Comparison of ENCODE assay signal across 8 cellular contexts in the genomic region with DNA sequence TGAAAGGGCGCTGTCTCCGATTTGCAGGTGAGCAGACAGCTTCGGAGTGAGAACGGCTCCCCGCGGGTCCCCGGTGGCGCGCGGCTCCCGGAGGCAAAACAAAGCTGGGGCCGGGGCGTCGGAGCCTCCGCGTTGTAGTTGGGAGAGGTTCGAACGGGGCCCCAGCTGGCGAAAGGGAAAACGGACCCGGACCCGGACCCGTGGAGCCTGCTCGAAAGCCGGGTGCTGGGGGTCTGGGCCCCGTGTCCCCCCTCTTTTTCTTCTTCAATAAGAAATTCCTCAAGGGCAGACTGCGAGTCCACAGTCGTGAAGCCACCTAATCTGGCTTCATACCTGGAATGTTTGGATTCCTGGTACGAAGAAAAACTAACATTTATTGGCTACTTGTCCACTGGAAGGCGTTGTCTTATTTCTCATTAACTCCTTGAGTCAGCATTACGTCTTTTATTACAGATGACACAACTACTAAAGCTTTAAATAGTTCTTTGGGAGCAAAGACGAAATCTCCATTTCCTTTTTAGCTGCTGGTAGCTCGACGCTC. TPM values are rescaled to one million over a fixed set of nuclear protein-coding genes. Genes with fewer than 3 reads are reported as not detected.
A peak's percentile ranks its signal among the peaks of the same experiment; 100 is the strongest.
DNase-seq lines count a peak whose midpoint lies in the region; ATAC-seq and TF ChIP-seq lines count a peak whose summit lies in the region.

No MANE protein-coding gene starts in this region.

- peaks cover 15% of the 10 kb centered on the region for H3K36me3 Mint-ChIP-seq in T-helper 2 cell treated with Interferon-gamma antibody and Interleukin-4, amounts not matched to agents 5 μg/mL and 100 μg/mL, for 36 hours (ENCODE audit: low read depth)

- H3K9ac ChIP-seq in BLaER1 treated with 17β-estradiol and CSF1 and Interleukin-3, amounts not matched to agents 10 nM and 100 nM = peak overlapping the region; percentile 90 to 97 (median 94)
- peak overlapping the region; percentile 85 for H3K9ac ChIP-seq in HUES64 (ENCODE audit: low read depth, low read length)

- no peaks in the 10 kb centered on the region for H3K27me3 ChIP-seq in BLaER1 treated with 17β-estradiol and CSF1 and Interleukin-3, amounts not matched to agents 10 nM and 100 nM
- peaks cover 11% of the 10 kb centered on the region; the same call in 1 of the 2 replicates for H3K27me3 ChIP-seq in HUES64 (ENCODE audit: insufficient read depth, low read length)

- WGBS in HUES64 = 3% methylated on average over 34 of the region's 34 CpGs

- 0 out of 22 replicates have a peak, but pooled peaks cover 0 to 3% (median 0%) of the 10 kb centered on the region in 11 experiments for H3K36me3 ChIP-seq in BLaER1 treated with 17β-estradiol and CSF1 and Interleukin-3, amounts not matched to agents 10 nM and 100 nM
- no peaks in the 10 kb centered on the region for H3K36me3 ChIP-seq in HUES64 (ENCODE audit: insufficient read depth, low read length)

- peak overlapping the region; percentile 95 for H3K27ac Mint-ChIP-seq in T-helper 2 cell treated with Interferon-gamma antibody and Interleukin-4, amounts not matched to agents 5 μg/mL and 100 μg/mL, for 36 hours

- peak overlapping the region; percentile 72 to 90 (median 83) for H3K4me3 ChIP-seq in BLaER1 treated with 17β-estradiol and CSF1 and Interleukin-3, amounts not matched to agents 10 nM and 100 nM
- H3K4me3 ChIP-seq in HUES64 (ENCODE audit: low read length) = peak overlapping the region; percentile 75
- peak overlapping the region; percentile 94 for H3K4me3 ChIP-seq in coronary artery

- no peak for ATAC-seq in HG02678 (IDR thresholded peaks at IDR 0.05; ENCODE audit: unreplicated experiment)

- DNase-seq in T-helper 2 cell treated with Interferon-gamma antibody and Interleukin-4, amounts not matched to agents 5 μg/mL and 100 μg/mL, for 36 hours (ENCODE audit: low spot score) = peak; percentile 24
- DNase-seq in coronary artery (ENCODE audit: low spot score) (no peak), left kidney (ENCODE audit: low read depth, low spot score) (peak; percentile 79), DMS153 (lab: John Stamatoyannopoulos, UW) (no peak)
- peak; percentile 31 for DNase-seq in stimulated activated CD4-positive, alpha-beta T cell treated with anti-CD3 and anti-CD28 coated beads, Interleukin-1b, Interleukin-23, amount 100 ng/mL, for 48 hours

- H3K27ac ChIP-seq in BLaER1 treated with 17β-estradiol and CSF1 and Interleukin-3, amounts not matched to agents 10 nM and 100 nM = peak overlapping the region; percentile 91 to 98 (median 96)
- peak overlapping the region; percentile 95 for H3K27ac ChIP-seq in HUES64 (ENCODE audit: low read depth, low read length)
- H3K27ac ChIP-seq in coronary artery = peak overlapping the region; percentile 90 to 99

- no peaks in the 10 kb centered on the region for H3K9me3 ChIP-seq in BLaER1 treated with 17β-estradiol and CSF1 and Interleukin-3, amounts not matched to agents 10 nM and 100 nM (replicated peaks in 1 of 11)
- no peaks in the 10 kb centered on the region for H3K9me3 ChIP-seq in HUES64 (ENCODE audit: insufficient read depth, low read depth, low read length)

- peak overlapping the region; percentile 94 for H3K4me3 Mint-ChIP-seq in T-helper 2 cell treated with Interferon-gamma antibody and Interleukin-4, amounts not matched to agents 5 μg/mL and 100 μg/mL, for 36 hours

- H3K4me2 ChIP-seq in BLaER1 treated with 17β-estradiol and CSF1 and Interleukin-3, amounts not matched to agents 10 nM and 100 nM = peak overlapping the region; percentile 87 to 97 (median 94)

- no peaks in the 10 kb centered on the region for H3K27me3 Mint-ChIP-seq in T-helper 2 cell treated with Interferon-gamma antibody and Interleukin-4, amounts not matched to agents 5 μg/mL and 100 μg/mL, for 36 hours (ENCODE audit: low read depth)

- peaks cover 57 to 68% (median 60%) of the 10 kb centered on the region in 10 experiments for H3K4me1 ChIP-seq in BLaER1 treated with 17β-estradiol and CSF1 and Interleukin-3, amounts not matched to agents 10 nM and 100 nM
- peaks cover 22% of the 10 kb centered on the region for H3K4me1 ChIP-seq in HUES64 (ENCODE audit: insufficient read depth, low read length)

- TF ChIP-seq CTCF in coronary artery (IDR thresholded peaks at IDR 0.05) = no peak

- H4K20me1 ChIP-seq in BLaER1 treated with 17β-estradiol and CSF1 and Interleukin-3, amounts not matched to agents 10 nM and 100 nM = peaks cover 0 to 6% (median 0%) of the 10 kb centered on the region in 11 experiments; a peak in 3 of 22 replicates

- peaks cover 47% of the 10 kb centered on the region for H3K4me1 Mint-ChIP-seq in T-helper 2 cell treated with Interferon-gamma antibody and Interleukin-4, amounts not matched to agents 5 μg/mL and 100 μg/mL, for 36 hours (ENCODE audit: low read depth)

- H3K9me3 Mint-ChIP-seq in T-helper 2 cell treated with Interferon-gamma antibody and Interleukin-4, amounts not matched to agents 5 μg/mL and 100 μg/mL, for 36 hours = no peaks in the 10 kb centered on the region

RNA-seq across cellular contexts. Expression of a gene that starts 0.6 kb away (rescaled TPM):
- 41.0 TPM for polyA plus RNA-seq in HUES64 (2013, experiment 1 of 2)
- polyA plus RNA-seq in HUES64 (2013, experiment 2 of 2) = 59.0 TPM

RNA-seq across cellular contexts. Expression of a gene that starts 26.6 kb away (rescaled TPM):
- 104 TPM for polyA plus RNA-seq in HUES64 (2013, experiment 1 of 2)
- polyA plus RNA-seq in HUES64 (2013, experiment 2 of 2) = 114 TPM

Comparison
In these comparisons a context has a peak if more than half of its experiments do, and no peak if none do; other contexts are left out.
1. DNase-seq: peak in T-helper 2 cell treated with Interferon-gamma antibody and Interleukin-4, amounts not matched to agents 5 μg/mL and 100 μg/mL, for 36 hours (single experiment), left kidney (single experiment) and stimulated activated CD4-positive, alpha-beta T cell treated with anti-CD3 and anti-CD28 coated beads, Interleukin-1b, Interleukin-23, amount 100 ng/mL, for 48 hours (single experiment); none in coronary artery (single experiment) and DMS153 (single experiment).
2. Peak in every context shown above with its lines, with median percentiles within 50 percentile points of each other: H3K27ac ChIP-seq and H3K4me3 ChIP-seq.